35 cellular contexts compared by ENCODE assay signal in the genomic region with DNA sequence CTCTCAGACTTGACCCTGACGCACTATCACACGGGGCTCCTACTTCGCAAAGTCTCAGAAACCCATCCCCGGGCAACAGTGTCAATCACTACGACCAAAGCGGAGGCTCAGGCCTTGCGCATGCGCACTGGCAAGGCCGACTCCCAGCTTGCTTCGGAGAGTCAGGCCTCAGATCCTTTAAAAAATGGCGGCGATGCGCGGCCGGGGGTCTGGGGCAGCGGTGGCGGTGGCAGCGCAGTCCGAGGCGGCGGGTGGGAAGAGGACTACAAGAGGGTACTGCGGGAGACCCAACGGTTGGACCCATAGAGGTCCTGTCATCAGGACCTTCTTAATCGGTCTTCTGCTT.
"Had no signal": no experiment of that assay in that cellular context is flagged by ENCODE, and none has a peak within 500 bp of the region (broad histone marks: within the 10 kb centered on the region; RNA-seq: fewer than 3 reads in every experiment).

No MANE protein-coding gene starts in this region.

- H3K4me3 Mint-ChIP-seq: activated CD4-positive, alpha-beta memory T cell treated with anti-CD3 and anti-CD28 coated beads, Interleukin-2, amount 10 ng/mL, durations not matched to agents 7 days and 5 days; activated CD4-positive, alpha-beta T cell treated with anti-CD3 and anti-CD28 coated beads, Interleukin-2, amount 10 ng/mL, durations not matched to agents 24 days and 14 days; activated naive CD4-positive, alpha-beta T cell treated with anti-CD3 and anti-CD28 coated beads, Interleukin-2, amount 10 ng/mL, durations not matched to agents 7 days and 5 days; activated naive CD8-positive, alpha-beta T cell treated with anti-CD3 and anti-CD28 coated beads, Interleukin-2, amount 10 ng/mL, durations not matched to agents 7 days and 5 days; activated T-cell treated with anti-CD3 and anti-CD28 coated beads, Interleukin-2, amount 50 U/mL, for 24 hours; brain; mesothelial cell of epicardium; naive B cell; nephron progenitor cell; stimulated activated memory B cell treated with anti-CD40 and anti-IgM and Interleukin-4, amounts not matched to agents 10 μg/mL and 1 μg/mL and 100 μg/mL, for 72 hours; stimulated activated naive CD8-positive, alpha-beta T cell treated with anti-CD3 and anti-CD28 coated beads, Interleukin-15, amount 100 ng/mL, for 72 hours had no signal

- H3K36me3 Mint-ChIP-seq: brain; stimulated activated memory B cell treated with anti-CD40 and anti-IgM and Interleukin-4, amounts not matched to agents 10 μg/mL and 1 μg/mL and 100 μg/mL, for 72 hours had no signal

- H3K4me1 ChIP-seq: ascending aorta, colonic mucosa, esophagus squamous epithelium, heart right ventricle, thyroid gland, upper lobe of left lung had no signal

- H3K27ac ChIP-seq: ascending aorta, cardiac muscle cell, colonic mucosa, epithelial cell of prostate, esophagus squamous epithelium, heart right ventricle, neutrophil, skin epidermis, thyroid gland, upper lobe of left lung, VCaP had no signal

- H3K27ac Mint-ChIP-seq: activated CD4-positive, alpha-beta memory T cell treated with anti-CD3 and anti-CD28 coated beads, Interleukin-2, amount 10 ng/mL, durations not matched to agents 7 days and 5 days; activated CD4-positive, alpha-beta T cell treated with anti-CD3 and anti-CD28 coated beads, Interleukin-2, amount 10 ng/mL, durations not matched to agents 24 days and 14 days; activated naive CD4-positive, alpha-beta T cell treated with anti-CD3 and anti-CD28 coated beads, Interleukin-2, amount 10 ng/mL, durations not matched to agents 7 days and 5 days; activated naive CD8-positive, alpha-beta T cell treated with anti-CD3 and anti-CD28 coated beads, Interleukin-2, amount 10 ng/mL, durations not matched to agents 7 days and 5 days; activated T-cell treated with anti-CD3 and anti-CD28 coated beads, Interleukin-2, amount 50 U/mL, for 24 hours; brain; mesothelial cell of epicardium; naive B cell; nephron progenitor cell; progenitor cell of endocrine pancreas; stimulated activated memory B cell treated with anti-CD40 and anti-IgM and Interleukin-4, amounts not matched to agents 10 μg/mL and 1 μg/mL and 100 μg/mL, for 72 hours; stimulated activated naive CD8-positive, alpha-beta T cell treated with anti-CD3 and anti-CD28 coated beads, Interleukin-15, amount 100 ng/mL, for 72 hours had no signal

- DNase-seq: activated CD4-positive, alpha-beta memory T cell treated with anti-CD3 and anti-CD28 coated beads, Interleukin-2, amount 10 ng/mL, durations not matched to agents 7 days and 5 days; activated CD4-positive, alpha-beta T cell treated with anti-CD3 and anti-CD28 coated beads, Interleukin-2, amount 10 ng/mL, durations not matched to agents 24 days and 14 days; activated CD4-positive, CD25-positive, alpha-beta regulatory T cell treated with anti-CD3 and anti-CD28 coated beads, Interleukin-2, amount 50 U/mL, for 72 hours; activated CD8-positive, alpha-beta memory T cell treated with anti-CD3 and anti-CD28 coated beads, Interleukin-2, amount 50 U/mL, for 48 hours; activated gamma-delta T cell; activated naive CD4-positive, alpha-beta T cell treated with anti-CD3 and anti-CD28 coated beads, Interleukin-2, amount 10 ng/mL, durations not matched to agents 7 days and 5 days; activated naive CD8-positive, alpha-beta T cell treated with anti-CD3 and anti-CD28 coated beads, Interleukin-2, amount 10 ng/mL, durations not matched to agents 7 days and 5 days; activated T-cell treated with anti-CD3 and anti-CD28 coated beads, Interleukin-2, amount 50 U/mL, for 24 hours; cerebellar nuclear complex; colonic mucosa; effector CD8-positive, alpha-beta T cell; esophagus squamous epithelium; foreskin melanocyte; heart right ventricle; naive B cell; nephron progenitor cell; retina; stimulated activated CD4-positive, alpha-beta T cell treated with anti-CD3 and anti-CD28 coated beads, Interleukin-1b, Interleukin-23, amount 100 ng/mL, for 48 hours; stimulated activated CD4-positive, alpha-beta T cell treated with anti-CD3 and anti-CD28 coated beads, Interleukin-4, amount 100 ng/mL, for 4 hours; stimulated activated CD8-positive, alpha-beta memory T cell treated with anti-CD3 and anti-CD28 coated beads, Interleukin-4, amount 100 ng/mL, for 48 hours; stimulated activated naive CD8-positive, alpha-beta T cell treated with anti-CD3 and anti-CD28 coated beads, Interleukin-15, amount 100 ng/mL, for 72 hours; substantia nigra; thyroid gland had no signal

- H3K9me3 ChIP-seq: ascending aorta, colonic mucosa, thyroid gland had no signal

- ATAC-seq: heart right ventricle; sciatic nerve; stimulated activated memory B cell treated with anti-CD40 and anti-IgM and Interleukin-4, amounts not matched to agents 10 μg/mL and 1 μg/mL and 100 μg/mL, for 72 hours; stimulated activated naive CD8-positive, alpha-beta T cell treated with anti-CD3 and anti-CD28 coated beads, Interleukin-15, amount 100 ng/mL, for 72 hours had no signal

- H3K27me3 ChIP-seq: ascending aorta, cardiac muscle cell, colonic mucosa, esophagus squamous epithelium, heart right ventricle, neutrophil, thyroid gland, upper lobe of left lung had no signal

- H3K4me1 Mint-ChIP-seq: activated CD4-positive, alpha-beta memory T cell treated with anti-CD3 and anti-CD28 coated beads, Interleukin-2, amount 10 ng/mL, durations not matched to agents 7 days and 5 days; activated CD4-positive, alpha-beta T cell treated with anti-CD3 and anti-CD28 coated beads, Interleukin-2, amount 10 ng/mL, durations not matched to agents 24 days and 14 days; activated naive CD4-positive, alpha-beta T cell treated with anti-CD3 and anti-CD28 coated beads, Interleukin-2, amount 10 ng/mL, durations not matched to agents 7 days and 5 days; activated naive CD8-positive, alpha-beta T cell treated with anti-CD3 and anti-CD28 coated beads, Interleukin-2, amount 10 ng/mL, durations not matched to agents 7 days and 5 days; brain; mesothelial cell of epicardium; nephron progenitor cell; stimulated activated memory B cell treated with anti-CD40 and anti-IgM and Interleukin-4, amounts not matched to agents 10 μg/mL and 1 μg/mL and 100 μg/mL, for 72 hours; stimulated activated naive CD8-positive, alpha-beta T cell treated with anti-CD3 and anti-CD28 coated beads, Interleukin-15, amount 100 ng/mL, for 72 hours had no signal

- H3K4me3 ChIP-seq: ascending aorta, cardiac muscle cell, colonic mucosa, esophagus squamous epithelium, heart right ventricle, skin epidermis, thyroid gland, upper lobe of left lung had no signal

- H3K27me3 Mint-ChIP-seq: activated CD4-positive, alpha-beta memory T cell treated with anti-CD3 and anti-CD28 coated beads, Interleukin-2, amount 10 ng/mL, durations not matched to agents 7 days and 5 days; activated CD4-positive, alpha-beta T cell treated with anti-CD3 and anti-CD28 coated beads, Interleukin-2, amount 10 ng/mL, durations not matched to agents 24 days and 14 days; activated naive CD4-positive, alpha-beta T cell treated with anti-CD3 and anti-CD28 coated beads, Interleukin-2, amount 10 ng/mL, durations not matched to agents 7 days and 5 days; activated naive CD8-positive, alpha-beta T cell treated with anti-CD3 and anti-CD28 coated beads, Interleukin-2, amount 10 ng/mL, durations not matched to agents 7 days and 5 days; activated T-cell treated with anti-CD3 and anti-CD28 coated beads, Interleukin-2, amount 50 U/mL, for 24 hours; naive B cell; progenitor cell of endocrine pancreas; stimulated activated memory B cell treated with anti-CD40 and anti-IgM and Interleukin-4, amounts not matched to agents 10 μg/mL and 1 μg/mL and 100 μg/mL, for 72 hours; stimulated activated naive CD8-positive, alpha-beta T cell treated with anti-CD3 and anti-CD28 coated beads, Interleukin-15, amount 100 ng/mL, for 72 hours had no signal

- H3K36me3 ChIP-seq: ascending aorta, cardiac muscle cell, colonic mucosa, esophagus squamous epithelium, heart right ventricle, neutrophil, thyroid gland, upper lobe of left lung had no signal
